17 cellular contexts compared by ENCODE assay signal in genomic region chr3:45168451-45168850, GRCh38. TPM values are rescaled to one million over a fixed set of nuclear protein-coding genes. Genes with fewer than 3 reads are reported as not detected.
A peak's percentile ranks its signal among the peaks of the same experiment; 100 is the strongest.
DNase-seq lines count a peak whose midpoint lies in the region; TF ChIP-seq lines count a peak whose summit lies in the region.
"Had no signal": no experiment of that assay in that cellular context is flagged by ENCODE, and none has a peak within 500 bp of the region (broad histone marks: within the 10 kb centered on the region; RNA-seq: fewer than 3 reads in every experiment).

No MANE protein-coding gene starts in this region.

- H3K4me1 ChIP-seq in breast epithelium (peaks cover 0 to 5% of the 10 kb centered on the region in 2 donors), SJSA1 (replicated peaks) (peaks cover 46% of the 10 kb centered on the region)

- H3K9me3 ChIP-seq in breast epithelium: no peaks in the 10 kb centered on the region
- H3K9me3 ChIP-seq in SJSA1 (replicated peaks): no peaks in the 10 kb centered on the region
- H3K9me3 ChIP-seq: right atrium auricular region had no signal

- no peak for TF ChIP-seq CTCF in MCF 10A (IDR thresholded peaks at IDR 0.05; ENCODE audit: unreplicated experiment)
- TF ChIP-seq CTCF in breast epithelium (IDR thresholded peaks at IDR 0.05): no peak
- no peak for TF ChIP-seq CTCF in fibroblast of villous mesenchyme (IDR thresholded peaks at IDR 0.05; ENCODE audit: insufficient read depth, low read depth, low read length)

- no peaks in the 10 kb centered on the region for H3K27me3 Mint-ChIP-seq in MCF 10A (ENCODE audit: insufficient read depth, unreplicated experiment)

- peaks cover 30% of the 10 kb centered on the region for H3K4me1 Mint-ChIP-seq in MCF 10A (ENCODE audit: insufficient read depth, unreplicated experiment)

- H3K36me3 ChIP-seq in breast epithelium (no peaks in the 10 kb centered on the region), SJSA1 (no peaks in the 10 kb centered on the region)
- H3K36me3 ChIP-seq: right atrium auricular region had no signal

- H3K27ac ChIP-seq in breast epithelium (no peak overlapping the region), SJSA1 (peak overlapping the region; percentile 97)
- H3K27ac ChIP-seq: right atrium auricular region had no signal

- intact Hi-C loops in MCF 10A (cut with micrococcal nuclease) (loop anchor here (5.0 kb wide), 1 partner anchor 34 kb away; no protein-coding TSS in a partner anchor), breast epithelium (cut with DNase I; ENCODE audit: low total_unique reads) (no loop called here)

- no peaks in the 10 kb centered on the region for H3K9me3 Mint-ChIP-seq in MCF 10A (ENCODE audit: unreplicated experiment)

- POLR2A ChIA-PET in MCF 10A (lab: Yijun Ruan, JAX): interaction anchor here (0.8 to 3.1 kb wide), 10 partner anchors 8 to 128 kb away, joined by 3 to 29 read pairs (median 8); partner anchors contain the start of gene CDCP1

- DNase-seq in MCF 10A (ENCODE audit: unreplicated experiment): no peak
- no peak for DNase-seq in breast epithelium (ENCODE audit: low spot score in 2 of 2)
- DNase-seq in SJSA1 (ENCODE audit: low read depth in 1 of 2, low spot score in 2 of 2): no peak
- peak; percentile 66 for DNase-seq in fibroblast of villous mesenchyme (ENCODE audit: low read depth)
- DNase-seq in Ammon's horn (ENCODE audit: low spot score): no peak
- DNase-seq in stimulated activated CD8-positive, alpha-beta memory T cell treated with anti-CD3 and anti-CD28 coated beads, Interleukin-4, amount 100 ng/mL, for 48 hours: no peak
- DNase-seq in SW 1271 (lab: John Stamatoyannopoulos, UW): no peak
- DNase-seq in NCI-H748 treated with DMSO at 0.1 percent for 48 hours (lab: John Stamatoyannopoulos, UW): no peak
- DNase-seq: activated CD4-positive, alpha-beta T cell treated with anti-CD3 and anti-CD28 coated beads for 48 hours; activated effector memory CD4-positive, alpha-beta T cell treated with Interleukin-2 at 50 U/mL for 16 hours; DMS153; foreskin fibroblast; Kasumi-1; NCI-H1105; occipital lobe; T-cell had no signal

- H3K27me3 ChIP-seq in breast epithelium (no peaks in the 10 kb centered on the region), SJSA1 (replicated peaks) (no peaks in the 10 kb centered on the region)
- H3K27me3 ChIP-seq: right atrium auricular region had no signal

- no TSS peak for BruUV-seq in MCF 10A (replicated peaks; lab: Mats Ljungman, UMichigan)

- no peak overlapping the region for H3K4me3 Mint-ChIP-seq in MCF 10A (ENCODE audit: unreplicated experiment)

- no peak overlapping the region for H3K4me3 ChIP-seq in breast epithelium
- H3K4me3 ChIP-seq in SJSA1: no peak overlapping the region
- no peak overlapping the region for H3K4me3 ChIP-seq in fibroblast of villous mesenchyme (ENCODE audit: low read depth, low read length)
- H3K4me3 ChIP-seq: right atrium auricular region had no signal

- no peaks in the 10 kb centered on the region for H3K36me3 Mint-ChIP-seq in MCF 10A (ENCODE audit: insufficient read depth, unreplicated experiment)
- H3K36me3 Mint-ChIP-seq: T-cell had no signal

- peak overlapping the region; percentile 94 for H3K27ac Mint-ChIP-seq in MCF 10A (ENCODE audit: low read depth, unreplicated experiment)

- TF ChIP-seq POLR2A in breast epithelium (IDR thresholded peaks at IDR 0.05): no peak

- CTCF ChIA-PET in MCF 10A (lab: Yijun Ruan, JAX): interaction anchor here (0.6 to 1.9 kb wide), 3 partner anchors 21 to 1437 kb away, joined by 3 to 9 read pairs (median 3); no protein-coding TSS in a partner anchor

RNA-seq across cellular contexts. Expression of gene CDCP1, which starts 22.3 kb away (rescaled TPM):
- 180 and 208 TPM in 2 replicates for total RNA-seq in MCF 10A (2022)
- 10 to 100 TPM in 1 of 3 donors, 1 to 10 TPM in 2; 1.9 to 11.3 (median 8.5) TPM for total RNA-seq in breast epithelium
- total RNA-seq in SJSA1 (2014; rRNA removed; shearing (Covaris generic)): 0.18 and 0.56 TPM in 2 replicates
- 10.4 and 20.6 TPM in 2 replicates for total RNA-seq in fibroblast of villous mesenchyme

RNA-seq across cellular contexts. Expression of gene TMEM158, which starts 57.6 kb away (rescaled TPM):
- total RNA-seq in MCF 10A (2022) (1.4 and 1.9 TPM in 2 replicates), breast epithelium (1 to 10 TPM in 2 of 3 donors, under 1 TPM in 1; 0.48 to 2.0 (median 1.0) TPM), fibroblast of villous mesenchyme (22.9 and 46.7 TPM in 2 replicates)
- 11.4 and 16.5 TPM in 2 replicates for total RNA-seq in SJSA1 (2014; rRNA removed; shearing (Covaris generic))
- total RNA-seq: right atrium auricular region had no signal
